In the genomic region with DNA sequence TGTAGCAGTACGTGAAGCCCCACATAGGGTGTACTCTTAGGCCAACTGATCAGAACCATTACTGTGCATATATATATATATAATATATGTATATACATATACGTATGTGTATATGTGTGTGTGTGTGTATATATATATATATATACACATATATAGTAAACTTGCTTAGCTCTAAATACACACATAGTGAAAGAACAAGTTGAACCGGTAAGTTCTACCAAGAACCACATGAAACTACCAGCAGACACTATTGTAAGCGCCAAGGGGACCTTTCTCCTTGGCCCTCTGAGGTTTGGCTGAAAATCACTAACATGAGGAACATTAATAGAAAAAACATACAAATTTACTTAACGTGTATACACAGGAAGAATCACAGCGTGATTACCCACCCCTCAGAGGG, we compare ENCODE assay signal across 11 cellular contexts. TPM values are rescaled to one million over a fixed set of nuclear protein-coding genes. Genes with fewer than 3 reads are reported as not detected.
DNase-seq lines count a peak whose midpoint lies in the region; ATAC-seq, FAIRE-seq and TF ChIP-seq lines count a peak whose summit lies in the region.
"Had no signal": no experiment of that assay in that cellular context is flagged by ENCODE, and none has a peak within 500 bp of the region (broad histone marks: within the 10 kb centered on the region; RNA-seq: fewer than 3 reads in every experiment).

No MANE protein-coding gene starts in this region.

- H3K36me3 ChIP-seq in ES-I3 (ENCODE audit: insufficient read depth, low read length), result peaks cover 3% of the 10 kb centered on the region; the same call in 1 of the 2 replicates
- no peaks in the 10 kb centered on the region for H3K36me3 ChIP-seq in PC-3 (ENCODE audit: low read depth, low read length)
- no peaks in the 10 kb centered on the region for H3K36me3 ChIP-seq in endothelial cell of umbilical vein (ENCODE audit: control insufficient read depth in 2 of 2, extremely low read depth in 1 of 2, insufficient read depth in 2 of 2, low read length in 2 of 2)
- H3K36me3 ChIP-seq in neuronal stem cell (replicated peaks in 1 of 2; ENCODE audit: control insufficient read depth in 2 of 2, insufficient read depth in 2 of 2, low read length in 2 of 2), result peaks cover 0 to 11% of the 10 kb centered on the region in 2 donors

- H3K9me2 ChIP-seq in PC-3 (replicated peaks; ENCODE audit: low read length), result no peaks in the 10 kb centered on the region

- intact Hi-C loops in PC-3 (cut with micrococcal nuclease) (no loop called here), endothelial cell of umbilical vein (cut with micrococcal nuclease) (loop anchor here (10.0 kb wide), 1 partner anchor 146 kb away; no protein-coding TSS in a partner anchor)

- no peaks in the 10 kb centered on the region for H3K79me1 ChIP-seq in neuronal stem cell (ENCODE audit: low read depth, low read length)

- H2BK12ac ChIP-seq in neuronal stem cell (ENCODE audit: low read length), result no peak overlapping the region

- peaks cover 6% of the 10 kb centered on the region for H4K20me1 ChIP-seq in PC-3 (ENCODE audit: low read length)
- no peaks in the 10 kb centered on the region for H4K20me1 ChIP-seq in endothelial cell of umbilical vein (replicated peaks; ENCODE audit: control insufficient read depth, extremely low read depth, insufficient read depth, low read length)

- H3K27me3 ChIP-seq in PC-3 (ENCODE audit: low read length) (no peaks in the 10 kb centered on the region), endothelial cell of umbilical vein (ENCODE audit: control insufficient read depth in 2 of 2, insufficient read depth in 2 of 2, low read length in 2 of 2) (no peaks in the 10 kb centered on the region), neuronal stem cell (ENCODE audit: control insufficient read depth in 3 of 3, insufficient read depth in 3 of 3, low read depth in 1 of 3, low read length in 3 of 3) (no peaks in the 10 kb centered on the region)

- H3K9ac ChIP-seq in ES-I3 (ENCODE audit: low read depth, low read length), result peak overlapping the region; percentile 94; the same call in 1 of the 2 replicates
- H3K9ac ChIP-seq in PC-3 (ENCODE audit: low read length), result no peak overlapping the region
- H3K9ac ChIP-seq in endothelial cell of umbilical vein (replicated peaks; ENCODE audit: extremely low read depth, insufficient read depth, low read length), result peak overlapping the region; percentile 84
- H3K9ac ChIP-seq in neuronal stem cell (ENCODE audit: low read depth, low read length, poor library complexity), result no peak overlapping the region

- no peak overlapping the region for H2BK15ac ChIP-seq in neuronal stem cell (ENCODE audit: low read length)

- no peak for ATAC-seq in PC-3
- ATAC-seq: esophagus mucosa; stimulated activated memory B cell treated with anti-CD40 and anti-IgM and Interleukin-4, amounts not matched to agents 10 μg/mL and 1 μg/mL and 100 μg/mL, for 72 hours had no signal

- no peak overlapping the region for H3K23ac ChIP-seq in neuronal stem cell (ENCODE audit: low read depth, low read length, poor library complexity)

- dilution Hi-C loops in endothelial cell of umbilical vein (cut with MboI; ENCODE audit: extremely low pct_ligation_motif_present, low sequenced_read_pairs), result no loop called here

- CTCF ChIA-PET in PC-3 (lab: Charles Lee), result no interaction called here
- CTCF ChIA-PET in endothelial cell of umbilical vein (lab: Charles Lee), result interaction anchor here (6.7 kb wide), 1 partner anchor 530 kb away, joined by 161 read pairs; no protein-coding TSS in a partner anchor

- H3K14ac ChIP-seq in neuronal stem cell (ENCODE audit: low read length), result no peak overlapping the region

- no peak overlapping the region for H3K4ac ChIP-seq in neuronal stem cell (ENCODE audit: low read length)

- no peak overlapping the region for H2AK5ac ChIP-seq in neuronal stem cell (ENCODE audit: low read depth, low read length)

- DNase-seq in PC-3, result no peak
- no peak for DNase-seq in endothelial cell of umbilical vein (ENCODE audit: low read depth, low spot score)
- no peak for DNase-seq in neuronal stem cell (ENCODE audit: low spot score)
- no peak for DNase-seq in NCI-H1694 (lab: John Stamatoyannopoulos, UW)
- no peak for DNase-seq in NCI-H2227 (lab: John Stamatoyannopoulos, UW; ENCODE audit: unreplicated experiment)
- no peak for DNase-seq in midbrain (lab: John Stamatoyannopoulos, UW)
- no peak for DNase-seq in HuH-7.5 (ENCODE audit: low spot score)
- DNase-seq: NCI-H2081 treated with DMSO at 0.1 percent for 48 hours had no signal

- no peak overlapping the region for H2BK5ac ChIP-seq in neuronal stem cell (ENCODE audit: low read length)

- no peak for FAIRE-seq in endothelial cell of umbilical vein (lab: Jason Lieb, UNC)

- H3K9me1 ChIP-seq in endothelial cell of umbilical vein (replicated peaks; ENCODE audit: control insufficient read depth, extremely low read depth, insufficient read depth, low read length), result no peaks in the 10 kb centered on the region

- no TSS peak for BruUV-seq in PC-3 (replicated peaks; lab: Mats Ljungman, UMichigan)
- no TSS peak for BruUV-seq in endothelial cell of umbilical vein (replicated peaks; lab: Mats Ljungman, UMichigan)

- TF ChIP-seq CTCF in PC-3 (conservative IDR thresholded peaks at IDR 0.05; ENCODE audit: low read depth, low read length) (no peak), endothelial cell of umbilical vein (IDR thresholded peaks at IDR 0.05; ENCODE audit: extremely low read depth in 1 of 2, insufficient read depth in 1 of 2, low read depth in 1 of 2, low read length in 2 of 2) (no peak)

- POLR2A ChIA-PET in PC-3 (lab: Charles Lee; ENCODE audit: unreplicated experiment) (no interaction called here), endothelial cell of umbilical vein (lab: Charles Lee) (no interaction called here)

- H3K27ac ChIP-seq in PC-3 (ENCODE audit: low read length) (no peak overlapping the region), endothelial cell of umbilical vein (ENCODE audit: insufficient read depth, low read depth, low read length) (no peak overlapping the region), neuronal stem cell (replicated peaks; ENCODE audit: low read length) (no peak overlapping the region)

- H4K91ac ChIP-seq in neuronal stem cell (ENCODE audit: low read depth, low read length, poor library complexity), result no peak overlapping the region

- WGBS in neuronal stem cell (ENCODE audit: extremely low coverage in 2 of 2, insufficient read length in 2 of 2, insufficient replicate concordance in 1 of 2), 2 donors, result no CpG with 5 or more reads among the region's 6 CpGs

- H3K4me2 ChIP-seq in PC-3 (ENCODE audit: low read length) (peak overlapping the region; percentile 86), endothelial cell of umbilical vein (ENCODE audit: insufficient read depth, low read length) (peak overlapping the region; percentile 95), neuronal stem cell (ENCODE audit: insufficient read depth, low read length, poor library complexity, severe bottlenecking) (no peak overlapping the region)

- H3K79me2 ChIP-seq in PC-3 (ENCODE audit: low read length), result peaks cover 44% of the 10 kb centered on the region
- peaks cover 40% of the 10 kb centered on the region for H3K79me2 ChIP-seq in endothelial cell of umbilical vein (ENCODE audit: control insufficient read depth, insufficient read depth, low read length)

- no peaks in the 10 kb centered on the region for H3K4me1 ChIP-seq in ES-I3 (ENCODE audit: insufficient read depth, low read length)
- peaks cover 18% of the 10 kb centered on the region for H3K4me1 ChIP-seq in PC-3 (ENCODE audit: insufficient read depth, low read length)
- peaks cover 22% of the 10 kb centered on the region for H3K4me1 ChIP-seq in endothelial cell of umbilical vein (ENCODE audit: control insufficient read depth, extremely low read depth, insufficient read depth, low read length)
- H3K4me1 ChIP-seq in neuronal stem cell (ENCODE audit: control insufficient read depth in 2 of 2, insufficient read depth in 1 of 2, low read depth in 1 of 2, low read length in 2 of 2), result peaks cover 4 to 9% of the 10 kb centered on the region in 2 donors

- H3F3A ChIP-seq in PC-3 (ENCODE audit: low read length, unreplicated experiment), result no peaks in the 10 kb centered on the region

- H2AFZ ChIP-seq in PC-3 (ENCODE audit: low read length), result no peak overlapping the region
- H2AFZ ChIP-seq in endothelial cell of umbilical vein (ENCODE audit: low read depth, low read length), result no peak overlapping the region
- peak overlapping the region; percentile 90 for H2AFZ ChIP-seq in neuronal stem cell (ENCODE audit: low read length)

- no peak overlapping the region for H4K8ac ChIP-seq in neuronal stem cell (ENCODE audit: low read depth, low read length)

- no peak overlapping the region for H3K18ac ChIP-seq in neuronal stem cell (ENCODE audit: low read length)

- H3K9me3 ChIP-seq in ES-I3 (ENCODE audit: control insufficient read depth, insufficient read depth, low read length) (no peaks in the 10 kb centered on the region), PC-3 (ENCODE audit: low read length) (no peaks in the 10 kb centered on the region), endothelial cell of umbilical vein (replicated peaks; ENCODE audit: control insufficient read depth, insufficient read depth, low read length) (no peaks in the 10 kb centered on the region), neuronal stem cell (replicated peaks in 1 of 2; ENCODE audit: control insufficient read depth in 2 of 2, insufficient read depth in 1 of 2, low read depth in 1 of 2, low read length in 2 of 2) (no peaks in the 10 kb centered on the region)

- no peak overlapping the region for H2BK120ac ChIP-seq in neuronal stem cell (ENCODE audit: low read depth, low read length)

- peak overlapping the region; percentile 92 for H3K4me3 ChIP-seq in PC-3 (ENCODE audit: low read length)
- H3K4me3 ChIP-seq in endothelial cell of umbilical vein (replicated peaks in 1 of 3; ENCODE audit: insufficient read depth in 1 of 3, low read depth in 1 of 3, low read length in 3 of 3), result peak overlapping the region in 1 of 3 experiments; percentile 90
- peak overlapping the region in 1 of 2 donors; percentile 79 for H3K4me3 ChIP-seq in neuronal stem cell (ENCODE audit: low read length in 2 of 2)

- no peak for TF ChIP-seq POLR2A in endothelial cell of umbilical vein (IDR thresholded peaks at IDR 0.05; ENCODE audit: low read depth, low read length)

TF ChIP-seq in endothelial cell of umbilical vein, 7 proteins besides CTCF, POLR2A, EP300 and RAD21 (continues in another document):
- TF ChIP-seq GATA2 (IDR thresholded peaks at IDR 0.05; ENCODE audit: insufficient read depth, insufficient read length, low read depth, low read length), result no peak

RNA-seq across cellular contexts. Expression of a gene that starts 1.8 kb away (rescaled TPM):
- total RNA-seq in PC-3 (2014; rRNA removed) (184 and 221 TPM in 2 replicates), endothelial cell of umbilical vein (175 and 184 TPM in 2 replicates)
- polyA plus RNA-seq in endothelial cell of umbilical vein, result 32.0 and 39.1 TPM in 2 replicates
- polyA plus RNA-seq in endothelial cell of umbilical vein (2011; cell fraction: cytosol; rRNA removed), result 75.4 and 75.7 TPM in 2 replicates
- polyA plus RNA-seq in endothelial cell of umbilical vein (2011; cell fraction: nucleus; rRNA removed), result 88.6 and 119 TPM in 2 replicates
- polyA plus RNA-seq in endothelial cell of umbilical vein (2012), result 103 and 163 TPM in 2 replicates
- 61.8 and 70.3 TPM in 2 replicates for polyA minus RNA-seq in endothelial cell of umbilical vein
- 215 TPM for polyA minus RNA-seq in endothelial cell of umbilical vein (2011; cell fraction: cytosol; rRNA and poly(A)+ RNA removed)
- 64.0 and 85.6 TPM in 2 replicates for polyA minus RNA-seq in endothelial cell of umbilical vein (2011; cell fraction: nucleus; rRNA and poly(A)+ RNA removed)
- 66.5 TPM for polyA plus RNA-seq in neuronal stem cell (2013, experiment 1 of 2)
- polyA plus RNA-seq in neuronal stem cell (2013, experiment 2 of 2), result 67.4 TPM

Comparison
In these comparisons a context has a peak if more than half of its experiments do, and no peak if none do; other contexts are left out.
1. H3K9ac ChIP-seq: peak in ES-I3 (single experiment) and endothelial cell of umbilical vein (single experiment); none in PC-3 (single experiment) and neuronal stem cell (single experiment).